In the genomic region with DNA sequence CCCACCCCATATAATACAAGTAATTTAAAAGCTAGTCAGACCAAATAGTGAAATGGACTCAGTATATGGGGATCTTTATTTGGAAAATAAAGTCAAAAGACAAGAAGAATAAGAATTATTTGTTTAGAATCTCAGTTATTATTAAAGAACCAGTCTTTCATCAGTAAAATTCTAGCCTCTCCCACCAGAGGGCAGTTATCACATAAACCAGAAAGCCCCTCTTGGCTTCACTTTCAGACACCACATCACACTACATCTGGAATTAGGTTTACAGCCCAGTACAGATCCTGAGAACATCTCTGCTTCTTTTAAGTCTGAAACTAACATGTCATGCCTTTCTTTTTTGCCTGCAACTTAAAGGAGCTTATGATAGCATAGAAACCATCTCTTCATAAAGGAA, we compare ENCODE assay signal across 1 cellular context.
TF ChIP-seq lines count a peak whose summit lies in the region.

No MANE protein-coding gene starts in this region.

TF ChIP-seq in WTC11, 78 proteins besides CTCF, POLR2A, EP300 and RAD21 (continued from another document):
- no peak for TF ChIP-seq STAT6 (CRISPR knock-in tag; conservative IDR thresholded peaks at IDR 0.05; ENCODE audit: low read depth)
- TF ChIP-seq RELA (CRISPR knock-in tag; IDR thresholded peaks at IDR 0.05; ENCODE audit: borderline replicate concordance): no peak
- TF ChIP-seq NFE2L1 (CRISPR knock-in tag; IDR thresholded peaks at IDR 0.05): no peak
- no peak for TF ChIP-seq ZBTB43 (CRISPR knock-in tag; IDR thresholded peaks at IDR 0.05)
- TF ChIP-seq NFATC4 (CRISPR knock-in tag; IDR thresholded peaks at IDR 0.05): no peak
- TF ChIP-seq, protein P1, sequence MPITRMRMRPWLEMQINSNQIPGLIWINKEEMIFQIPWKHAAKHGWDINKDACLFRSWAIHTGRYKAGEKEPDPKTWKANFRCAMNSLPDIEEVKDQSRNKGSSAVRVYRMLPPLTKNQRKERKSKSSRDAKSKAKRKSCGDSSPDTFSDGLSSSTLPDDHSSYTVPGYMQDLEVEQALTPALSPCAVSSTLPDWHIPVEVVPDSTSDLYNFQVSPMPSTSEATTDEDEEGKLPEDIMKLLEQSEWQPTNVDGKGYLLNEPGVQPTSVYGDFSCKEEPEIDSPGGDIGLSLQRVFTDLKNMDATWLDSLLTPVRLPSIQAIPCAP (CRISPR knock-in tag; IDR thresholded peaks at IDR 0.05): no peak
TF ChIP-seq in WTC11: peak in this region for 0.
